7 cellular contexts compared by ENCODE assay signal in the genomic region with DNA sequence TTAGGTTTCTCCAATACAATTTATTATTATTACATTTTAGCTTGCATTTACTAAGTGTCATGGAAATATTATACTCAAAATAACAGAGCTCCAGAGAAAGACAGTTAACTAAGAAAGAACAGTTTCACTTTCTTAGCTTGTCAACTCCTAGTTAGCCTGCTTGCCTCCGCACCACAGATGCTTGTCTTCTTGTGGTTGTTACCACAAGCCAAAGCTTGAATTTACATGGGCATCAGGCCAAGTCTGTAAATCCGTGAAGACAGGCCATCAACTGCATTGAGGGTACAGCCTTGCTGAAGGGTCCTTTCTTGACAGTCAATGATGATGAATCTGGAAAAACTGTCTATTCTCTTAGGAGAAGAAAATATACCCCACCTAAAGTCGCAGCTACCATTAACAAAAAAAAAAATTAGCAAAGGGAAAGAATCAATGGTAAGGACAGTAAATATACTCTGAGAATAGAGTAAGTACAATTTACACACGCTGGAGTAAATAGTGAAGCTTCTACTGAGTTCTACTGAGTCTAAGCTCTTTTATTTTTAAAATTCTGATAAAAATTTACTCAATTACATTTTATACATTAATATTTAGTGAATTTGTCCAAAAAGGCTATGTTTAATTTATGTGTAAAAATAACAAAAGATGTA. TPM values are rescaled to one million over a fixed set of nuclear protein-coding genes. Genes with fewer than 3 reads are reported as not detected.
DNase-seq lines count a peak whose midpoint lies in the region; ATAC-seq lines count a peak whose summit lies in the region.

No MANE protein-coding gene starts in this region.

- peaks cover 3% of the 10 kb centered on the region for H3K27me3 Mint-ChIP-seq in activated CD8-positive, alpha-beta memory T cell treated with anti-CD3 and anti-CD28 coated beads, Interleukin-2, amount 10 ng/mL, durations not matched to agents 7 days and 5 days

- no peaks in the 10 kb centered on the region for H3K9me3 Mint-ChIP-seq in activated CD8-positive, alpha-beta memory T cell treated with anti-CD3 and anti-CD28 coated beads, Interleukin-2, amount 10 ng/mL, durations not matched to agents 7 days and 5 days (ENCODE audit: low read depth)

- peaks cover 15% of the 10 kb centered on the region for H3K4me1 Mint-ChIP-seq in activated CD8-positive, alpha-beta memory T cell treated with anti-CD3 and anti-CD28 coated beads, Interleukin-2, amount 10 ng/mL, durations not matched to agents 7 days and 5 days

- H3K27ac Mint-ChIP-seq in activated CD8-positive, alpha-beta memory T cell treated with anti-CD3 and anti-CD28 coated beads, Interleukin-2, amount 10 ng/mL, durations not matched to agents 7 days and 5 days, result peak overlapping the region; percentile 63

- peak; percentile 93 for ATAC-seq in GM18517 (IDR thresholded peaks at IDR 0.05; ENCODE audit: unreplicated experiment)
- peak; percentile 97 for ATAC-seq in HG02678 (IDR thresholded peaks at IDR 0.05; ENCODE audit: unreplicated experiment)
- peak; percentile 94 for ATAC-seq in activated CD8-positive, alpha-beta memory T cell treated with anti-CD3 and anti-CD28 coated beads, Interleukin-2, amount 10 ng/mL, durations not matched to agents 7 days and 5 days
- ATAC-seq in left ventricle myocardium superior, result peak; percentile 42
- ATAC-seq in stimulated activated naive CD8-positive, alpha-beta T cell treated with anti-CD3 and anti-CD28 coated beads, Interleukin-15, Interleukin-2, amounts not matched to agents 100 U/mL and 50 U/mL, for 24 hours, result peak; percentile 94

- peak overlapping the region; percentile 32 for H3K4me3 Mint-ChIP-seq in activated CD8-positive, alpha-beta memory T cell treated with anti-CD3 and anti-CD28 coated beads, Interleukin-2, amount 10 ng/mL, durations not matched to agents 7 days and 5 days

- intact Hi-C loops in left ventricle myocardium superior (cut with micrococcal nuclease), result no loop called here

- H3K36me3 Mint-ChIP-seq in activated CD8-positive, alpha-beta memory T cell treated with anti-CD3 and anti-CD28 coated beads, Interleukin-2, amount 10 ng/mL, durations not matched to agents 7 days and 5 days, result peaks cover 26% of the 10 kb centered on the region

- CTCF ChIA-PET in activated CD8-positive, alpha-beta memory T cell treated with anti-CD3 and anti-CD28 coated beads, Interleukin-2, amount 10 ng/mL, durations not matched to agents 7 days and 5 days (lab: Charles Lee), result interaction anchor here (1.1 to 1.6 kb wide), 4 partner anchors 9 to 143 kb away, joined by 3 to 7 read pairs (median 4); partner anchors contain the start of gene IPO7

- DNase-seq in NCI-H2029 treated with DMSO at 0.1 percent for 48 hours (lab: John Stamatoyannopoulos, UW) (peak; percentile 65), left ventricle myocardium superior (no peak), NCI-H524 treated with DMSO at 0.1 percent for 48 hours (lab: John Stamatoyannopoulos, UW) (no peak)
- DNase-seq in activated CD8-positive, alpha-beta memory T cell treated with anti-CD3 and anti-CD28 coated beads, Interleukin-2, amount 10 ng/mL, durations not matched to agents 7 days and 5 days, result peak; percentile 86
- DNase-seq in stimulated activated naive CD8-positive, alpha-beta T cell treated with anti-CD3 and anti-CD28 coated beads, Interleukin-15, Interleukin-2, amounts not matched to agents 100 U/mL and 50 U/mL, for 24 hours, result peak; percentile 58

RNA-seq across cellular contexts. Expression of gene DENND5A, which starts 15.6 kb away (rescaled TPM):
- total RNA-seq in activated CD8-positive, alpha-beta memory T cell treated with anti-CD3 and anti-CD28 coated beads, Interleukin-2, amount 10 ng/mL, durations not matched to agents 7 days and 5 days, result 10 to 100 TPM; 15.9 to 19.0 TPM
- 121 TPM for total RNA-seq in left ventricle myocardium superior

RNA-seq across cellular contexts. Expression of gene TMEM41B, which starts 33.6 kb away (rescaled TPM):
- total RNA-seq in activated CD8-positive, alpha-beta memory T cell treated with anti-CD3 and anti-CD28 coated beads, Interleukin-2, amount 10 ng/mL, durations not matched to agents 7 days and 5 days, result 10 to 100 TPM; 25.7 to 27.3 TPM
- 25.5 TPM for total RNA-seq in left ventricle myocardium superior

Comparison
In these comparisons a context has a peak if more than half of its experiments do, and no peak if none do; other contexts are left out.
1. ATAC-seq: peak in every context shown above with its lines; median percentile 97 in HG02678; 94 in activated CD8-positive, alpha-beta memory T cell treated with anti-CD3 and anti-CD28 coated beads, Interleukin-2, amount 10 ng/mL, durations not matched to agents 7 days and 5 days; 94 in stimulated activated naive CD8-positive, alpha-beta T cell treated with anti-CD3 and anti-CD28 coated beads, Interleukin-15, Interleukin-2, amounts not matched to agents 100 U/mL and 50 U/mL, for 24 hours; 93 in GM18517; 42 in left ventricle myocardium superior.
2. DNase-seq: peak in NCI-H2029 treated with DMSO at 0.1 percent for 48 hours (single experiment), activated CD8-positive, alpha-beta memory T cell treated with anti-CD3 and anti-CD28 coated beads, Interleukin-2, amount 10 ng/mL, durations not matched to agents 7 days and 5 days (single experiment) and stimulated activated naive CD8-positive, alpha-beta T cell treated with anti-CD3 and anti-CD28 coated beads, Interleukin-15, Interleukin-2, amounts not matched to agents 100 U/mL and 50 U/mL, for 24 hours (single experiment); none in left ventricle myocardium superior (single experiment) and NCI-H524 treated with DMSO at 0.1 percent for 48 hours (single experiment).